ENCODE assay signal across 14 cellular contexts in the genomic region with DNA sequence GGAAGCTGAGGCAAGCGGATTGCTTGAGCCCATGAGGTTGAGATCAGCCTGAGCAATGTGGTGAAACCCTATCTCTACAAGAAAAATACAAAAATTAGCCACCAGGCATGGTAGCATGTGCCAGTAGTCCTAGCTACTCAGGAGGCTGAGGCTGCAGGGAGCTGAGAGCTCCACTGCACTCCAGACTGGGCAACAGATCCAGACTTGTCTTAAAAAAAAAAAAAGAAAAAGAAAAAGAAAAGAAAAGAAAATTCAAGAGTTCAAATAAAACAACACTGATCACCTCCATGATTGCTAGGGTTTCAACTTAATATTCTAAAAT. TPM values are rescaled to one million over a fixed set of nuclear protein-coding genes. Genes with fewer than 3 reads are reported as not detected.
DNase-seq lines count a peak whose midpoint lies in the region; ATAC-seq and TF ChIP-seq lines count a peak whose summit lies in the region.
"Had no signal": no experiment of that assay in that cellular context is flagged by ENCODE, and none has a peak within 500 bp of the region (broad histone marks: within the 10 kb centered on the region; RNA-seq: fewer than 3 reads in every experiment).

No MANE protein-coding gene starts in this region.

- H3K27ac Mint-ChIP-seq in HFFc6 (peak overlapping the region; percentile 75), nephron (peak overlapping the region; percentile 31 to 91 (median 74)), Calu3 (ENCODE audit: unreplicated experiment) (no peak overlapping the region)
- peak overlapping the region; percentile 72 for H3K27ac Mint-ChIP-seq in activated T-helper 2 cell treated with anti-CD3 and anti-CD28 coated beads, Interferon-gamma antibody, Interleukin-2, Interleukin-4, amounts not matched to agents 10 μg/mL and 5 μg/mL and 100 μg/mL, durations not matched to agents 14 hours and 24 hours and 36 hours

- H3K4me3 Mint-ChIP-seq in HFFc6 = peak overlapping the region; percentile 73; the same call in 1 of the 2 replicates
- H3K4me3 Mint-ChIP-seq in activated T-helper 2 cell treated with anti-CD3 and anti-CD28 coated beads, Interferon-gamma antibody, Interleukin-2, Interleukin-4, amounts not matched to agents 10 μg/mL and 5 μg/mL and 100 μg/mL, durations not matched to agents 14 hours and 24 hours and 36 hours (ENCODE audit: low read depth) = peak overlapping the region; percentile 53
- H3K4me3 Mint-ChIP-seq in nephron = no peak overlapping the region
- no peak overlapping the region for H3K4me3 Mint-ChIP-seq in Calu3 (ENCODE audit: low read depth, unreplicated experiment)

- CTCF ChIA-PET in Calu3 (lab: Charles Lee) = no interaction called here

- BruUV-seq in Calu3 (replicated peaks; lab: Mats Ljungman, UMichigan) = no TSS peak

- peaks cover 5% of the 10 kb centered on the region; the same call in 1 of the 2 replicates for H3K36me3 Mint-ChIP-seq in HFFc6 (ENCODE audit: low read depth)
- peaks cover 4% of the 10 kb centered on the region for H3K36me3 Mint-ChIP-seq in activated T-helper 2 cell treated with anti-CD3 and anti-CD28 coated beads, Interferon-gamma antibody, Interleukin-2, Interleukin-4, amounts not matched to agents 10 μg/mL and 5 μg/mL and 100 μg/mL, durations not matched to agents 14 hours and 24 hours and 36 hours (ENCODE audit: low read depth)
- no peaks in the 10 kb centered on the region for H3K36me3 Mint-ChIP-seq in nephron (ENCODE audit: low read depth)
- no peaks in the 10 kb centered on the region for H3K36me3 Mint-ChIP-seq in Calu3 (ENCODE audit: insufficient read depth, unreplicated experiment)

- TF ChIP-seq CTCF in HFFc6 (IDR thresholded peaks at IDR 0.05) = no peak
- TF ChIP-seq CTCF in nephron (IDR thresholded peaks at IDR 0.05; ENCODE audit: unreplicated experiment in 3 of 3) = no peak
- TF ChIP-seq CTCF in Calu3 (IDR thresholded peaks at IDR 0.05; ENCODE audit: unreplicated experiment) = no peak

- H3K4me1 Mint-ChIP-seq in HFFc6 (ENCODE audit: low read depth) (peaks cover 55% of the 10 kb centered on the region), nephron (peaks cover 10% of the 10 kb centered on the region), Calu3 (ENCODE audit: low read depth, unreplicated experiment) (peaks cover 19% of the 10 kb centered on the region)
- peaks cover 28% of the 10 kb centered on the region for H3K4me1 Mint-ChIP-seq in activated T-helper 2 cell treated with anti-CD3 and anti-CD28 coated beads, Interferon-gamma antibody, Interleukin-2, Interleukin-4, amounts not matched to agents 10 μg/mL and 5 μg/mL and 100 μg/mL, durations not matched to agents 14 hours and 24 hours and 36 hours (ENCODE audit: low read depth)

- no peak for DNase-seq in activated CD4-positive, CD25-positive, alpha-beta regulatory T cell treated with anti-CD3 and anti-CD28 coated beads, Interleukin-2, amount 50 U/mL, for 72 hours
- DNase-seq in HFFc6 = no peak
- no peak for DNase-seq in activated T-helper 2 cell treated with anti-CD3 and anti-CD28 coated beads, Interferon-gamma antibody, Interleukin-2, Interleukin-4, amounts not matched to agents 10 μg/mL and 5 μg/mL and 100 μg/mL, durations not matched to agents 14 hours and 24 hours and 36 hours (ENCODE audit: low spot score)
- no peak for DNase-seq in cerebellar nuclear complex (lab: John Stamatoyannopoulos, UW)
- no peak for DNase-seq in Calu3
- DNase-seq in D341Med (ENCODE audit: low spot score) = no peak
- DNase-seq: left lung, NCI-H1048, NCI-H2107, NCI-H69, OCI-M1 had no signal

- H3K9me3 Mint-ChIP-seq in HFFc6 (no peaks in the 10 kb centered on the region), nephron (no peaks in the 10 kb centered on the region), Calu3 (ENCODE audit: low read depth, unreplicated experiment) (no peaks in the 10 kb centered on the region)
- H3K9me3 Mint-ChIP-seq in activated T-helper 2 cell treated with anti-CD3 and anti-CD28 coated beads, Interferon-gamma antibody, Interleukin-2, Interleukin-4, amounts not matched to agents 10 μg/mL and 5 μg/mL and 100 μg/mL, durations not matched to agents 14 hours and 24 hours and 36 hours = no peaks in the 10 kb centered on the region

- no peaks in the 10 kb centered on the region for H3K27me3 Mint-ChIP-seq in HFFc6 (ENCODE audit: insufficient read depth)
- no peaks in the 10 kb centered on the region for H3K27me3 Mint-ChIP-seq in activated T-helper 2 cell treated with anti-CD3 and anti-CD28 coated beads, Interferon-gamma antibody, Interleukin-2, Interleukin-4, amounts not matched to agents 10 μg/mL and 5 μg/mL and 100 μg/mL, durations not matched to agents 14 hours and 24 hours and 36 hours (ENCODE audit: low read depth)
- no peaks in the 10 kb centered on the region for H3K27me3 Mint-ChIP-seq in nephron (ENCODE audit: low read depth)
- H3K27me3 Mint-ChIP-seq in Calu3 (ENCODE audit: unreplicated experiment) = no peaks in the 10 kb centered on the region

- ATAC-seq in activated CD4-positive, CD25-positive, alpha-beta regulatory T cell treated with anti-CD3 and anti-CD28 coated beads, Interleukin-2, amount 50 U/mL, for 24 hours = peak; percentile 25 to 49
- ATAC-seq: K562, left lung had no signal

- intact Hi-C loops in activated T-helper 2 cell treated with anti-CD3 and anti-CD28 coated beads, Interferon-gamma antibody, Interleukin-2, Interleukin-4, amounts not matched to agents 10 μg/mL and 5 μg/mL and 100 μg/mL, durations not matched to agents 14 hours and 24 hours and 36 hours (cut with micrococcal nuclease) = no loop called here
- intact Hi-C loops in Calu3 (cut with micrococcal nuclease; ENCODE audit: unreplicated experiment) = no loop called here

RNA-seq across cellular contexts. Expression of a gene that starts 34.4 kb away (rescaled TPM):
- 1 to 10 TPM; 2.9 to 5.5 (median 4.6) TPM for total RNA-seq in HFFc6 (2021; fragmentation: NEBNext Ultra II Directional; extraction: Animal tissue kit (Norgen Biotek cat#: 25700))
- total RNA-seq in activated T-helper 2 cell treated with anti-CD3 and anti-CD28 coated beads, Interferon-gamma antibody, Interleukin-2, Interleukin-4, amounts not matched to agents 10 μg/mL and 5 μg/mL and 100 μg/mL, durations not matched to agents 14 hours and 24 hours and 36 hours = 2.8 and 2.9 TPM in 2 replicates
- total RNA-seq in Calu3 (2022) = 25.0 and 26.7 TPM in 2 replicates

Comparison
In these comparisons a context has a peak if more than half of its experiments do, and no peak if none do; other contexts are left out.
1. H3K4me3 Mint-ChIP-seq: peak in HFFc6 (single experiment) and activated T-helper 2 cell treated with anti-CD3 and anti-CD28 coated beads, Interferon-gamma antibody, Interleukin-2, Interleukin-4, amounts not matched to agents 10 μg/mL and 5 μg/mL and 100 μg/mL, durations not matched to agents 14 hours and 24 hours and 36 hours (single experiment); none in nephron (0 of 3) and Calu3 (single experiment).